22 cellular contexts compared by ENCODE assay signal in the genomic region with DNA sequence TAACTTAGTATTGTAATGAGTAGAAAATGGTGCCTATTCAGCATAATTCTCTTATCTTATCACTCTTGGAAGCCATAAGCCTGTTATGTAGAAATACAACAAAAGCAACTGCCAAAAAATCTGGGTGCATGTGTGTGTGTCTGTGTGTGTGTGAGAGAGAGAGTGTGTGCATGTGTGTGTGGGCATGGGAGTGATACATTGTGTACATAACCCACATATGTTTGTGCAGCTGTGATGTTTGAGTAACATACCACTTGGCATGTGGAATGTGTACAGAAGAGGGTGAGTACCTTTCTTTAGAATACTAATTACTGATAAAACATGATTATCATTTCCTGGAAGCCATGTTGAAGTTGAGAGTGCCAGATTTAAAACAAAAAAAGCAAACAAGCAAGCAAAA.
DNase-seq lines count a peak whose midpoint lies in the region; ATAC-seq and TF ChIP-seq lines count a peak whose summit lies in the region.
"Had no signal": no experiment of that assay in that cellular context is flagged by ENCODE, and none has a peak within 500 bp of the region (broad histone marks: within the 10 kb centered on the region; RNA-seq: fewer than 3 reads in every experiment).

No MANE protein-coding gene starts in this region.

- H3K9me3 ChIP-seq in left lung: no peaks in the 10 kb centered on the region
- H3K9me3 ChIP-seq: sigmoid colon had no signal

- peaks cover 5% of the 10 kb centered on the region for H3K9me3 Mint-ChIP-seq in activated CD8-positive, alpha-beta T cell treated with anti-CD3 and anti-CD28 coated beads for 36 hours
- H3K9me3 Mint-ChIP-seq: stimulated activated naive CD8-positive, alpha-beta T cell treated with anti-CD3 and anti-CD28 coated beads, Interleukin-15, Interleukin-2, amounts not matched to agents 100 ng/mL and 50 ng/mL, for 24 hours had no signal

- no peaks in the 10 kb centered on the region for H3K4me1 ChIP-seq in left lung
- H3K4me1 ChIP-seq: sigmoid colon had no signal

- H3K27ac Mint-ChIP-seq in activated CD8-positive, alpha-beta T cell treated with anti-CD3 and anti-CD28 coated beads for 36 hours: no peak overlapping the region
- H3K27ac Mint-ChIP-seq: activated naive CD4-positive, alpha-beta T cell treated with anti-CD3 and anti-CD28 coated beads, Interleukin-2, amount 50 U/mL, for 24 hours; CD4-positive, alpha-beta memory T cell; stimulated activated naive CD8-positive, alpha-beta T cell treated with anti-CD3 and anti-CD28 coated beads, Interleukin-15, Interleukin-2, amounts not matched to agents 100 ng/mL and 50 ng/mL, for 24 hours had no signal

- no peaks in the 10 kb centered on the region for H3K36me3 Mint-ChIP-seq in activated CD8-positive, alpha-beta T cell treated with anti-CD3 and anti-CD28 coated beads for 36 hours (ENCODE audit: low read depth)
- H3K36me3 Mint-ChIP-seq: activated naive CD4-positive, alpha-beta T cell treated with anti-CD3 and anti-CD28 coated beads, Interleukin-2, amount 50 U/mL, for 24 hours; CD4-positive, alpha-beta memory T cell had no signal

- no peaks in the 10 kb centered on the region for H3K4me1 Mint-ChIP-seq in activated CD8-positive, alpha-beta T cell treated with anti-CD3 and anti-CD28 coated beads for 36 hours (ENCODE audit: low read depth)
- H3K4me1 Mint-ChIP-seq: activated naive CD4-positive, alpha-beta T cell treated with anti-CD3 and anti-CD28 coated beads, Interleukin-2, amount 50 U/mL, for 24 hours; CD4-positive, alpha-beta memory T cell had no signal

- no peak overlapping the region for H3K4me3 ChIP-seq in left lung
- H3K4me3 ChIP-seq: sigmoid colon had no signal

- ATAC-seq in left lung: peak; percentile 27
- ATAC-seq in activated CD8-positive, alpha-beta T cell treated with anti-CD3 and anti-CD28 coated beads for 36 hours: no peak
- ATAC-seq: left lobe of liver had no signal

- no peaks in the 10 kb centered on the region for H3K36me3 ChIP-seq in left lung
- H3K36me3 ChIP-seq: sigmoid colon had no signal

- H3K4me3 Mint-ChIP-seq in activated CD8-positive, alpha-beta T cell treated with anti-CD3 and anti-CD28 coated beads for 36 hours: no peak overlapping the region
- H3K4me3 Mint-ChIP-seq: activated naive CD4-positive, alpha-beta T cell treated with anti-CD3 and anti-CD28 coated beads, Interleukin-2, amount 50 U/mL, for 24 hours; CD4-positive, alpha-beta memory T cell; stimulated activated naive CD8-positive, alpha-beta T cell treated with anti-CD3 and anti-CD28 coated beads, Interleukin-15, Interleukin-2, amounts not matched to agents 100 ng/mL and 50 ng/mL, for 24 hours had no signal

- no peaks in the 10 kb centered on the region for H3K27me3 ChIP-seq in left lung
- H3K27me3 ChIP-seq: sigmoid colon had no signal

- TF ChIP-seq CTCF in left lung (IDR thresholded peaks at IDR 0.05): no peak
- no peak for TF ChIP-seq CTCF in activated CD8-positive, alpha-beta T cell treated with anti-CD3 and anti-CD28 coated beads for 36 hours (IDR thresholded peaks at IDR 0.05)

- intact Hi-C loops in left lung (cut with DNase I): no loop called here
- intact Hi-C loops in activated CD8-positive, alpha-beta T cell treated with anti-CD3 and anti-CD28 coated beads for 36 hours (cut with micrococcal nuclease): no loop called here

- no peak overlapping the region for H3K27ac ChIP-seq in left lung
- no peak overlapping the region for H3K27ac ChIP-seq in caudate nucleus (ENCODE audit: low read depth, low read length)
- H3K27ac ChIP-seq: RWPE1, sigmoid colon had no signal

- H3K27me3 Mint-ChIP-seq in activated CD8-positive, alpha-beta T cell treated with anti-CD3 and anti-CD28 coated beads for 36 hours: no peaks in the 10 kb centered on the region
- H3K27me3 Mint-ChIP-seq: activated naive CD4-positive, alpha-beta T cell treated with anti-CD3 and anti-CD28 coated beads, Interleukin-2, amount 50 U/mL, for 24 hours; CD4-positive, alpha-beta memory T cell; stimulated activated naive CD8-positive, alpha-beta T cell treated with anti-CD3 and anti-CD28 coated beads, Interleukin-15, Interleukin-2, amounts not matched to agents 100 ng/mL and 50 ng/mL, for 24 hours had no signal

- CTCF ChIA-PET in activated CD8-positive, alpha-beta T cell treated with anti-CD3 and anti-CD28 coated beads for 36 hours (lab: Charles Lee): no interaction called here

- POLR2A ChIA-PET in activated CD8-positive, alpha-beta T cell treated with anti-CD3 and anti-CD28 coated beads for 36 hours (lab: Charles Lee): no interaction called here

- DNase-seq in DMS153 (lab: John Stamatoyannopoulos, UW): peak; percentile 81
- peak; percentile 16 for DNase-seq in NCI-H146 treated with DMSO at 0.1 percent for 48 hours (lab: John Stamatoyannopoulos, UW; ENCODE audit: unreplicated experiment)
- DNase-seq in SHP77 treated with DMSO at 0.1 percent for 48 hours (lab: John Stamatoyannopoulos, UW): peak; percentile 73
- no peak for DNase-seq in left lung
- no peak for DNase-seq in middle frontal gyrus (ENCODE audit: extremely low spot score, low spot score)
- DNase-seq in activated CD8-positive, alpha-beta T cell treated with anti-CD3 and anti-CD28 coated beads for 36 hours: no peak
- no peak for DNase-seq in mucosa of gallbladder (ENCODE audit: low spot score)
- DNase-seq in caudate nucleus (lab: John Stamatoyannopoulos, UW): no peak
- DNase-seq: activated CD4-positive, alpha-beta T cell treated with anti-CD3 and anti-CD28 coated beads, Interleukin-2, amount 50 U/mL, for 1 hour; activated T-cell treated with anti-CD3 and anti-CD28 coated beads, Interleukin-2, amount 50 U/mL, for 1 hour; CD4-positive, alpha-beta memory T cell; dermis blood vessel endothelial cell; NCI-H2107; NK-92 treated with Interleukin-12 subunit alpha and Interleukin-12 subunit beta, amount 100 ng/mL, for 24 hours; nucleus accumbens; sigmoid colon; stimulated activated CD4-positive, alpha-beta T cell treated with anti-CD3 and anti-CD28 coated beads, Interleukin-1b, Interleukin-23, amount 100 ng/mL, for 48 hours; trophoblast cell had no signal

Comparison
In these comparisons a context has a peak if more than half of its experiments do, and no peak if none do; other contexts are left out.
1. DNase-seq: peak in DMS153 (single experiment), NCI-H146 treated with DMSO at 0.1 percent for 48 hours (single experiment) and SHP77 treated with DMSO at 0.1 percent for 48 hours (single experiment); none in left lung (0 of 2), middle frontal gyrus (single experiment), activated CD8-positive, alpha-beta T cell treated with anti-CD3 and anti-CD28 coated beads for 36 hours (single experiment), mucosa of gallbladder (single experiment) and caudate nucleus (0 of 61).